In genomic region chr16:70770968-70771552, GRCh38 we compare ENCODE assay signal across 9 cellular contexts. TPM values are rescaled to one million over a fixed set of nuclear protein-coding genes. Genes with fewer than 3 reads are reported as not detected.
DNase-seq lines count a peak whose midpoint lies in the region; ATAC-seq and TF ChIP-seq lines count a peak whose summit lies in the region.
"Had no signal": no experiment of that assay in that cellular context is flagged by ENCODE, and none has a peak within 500 bp of the region (broad histone marks: within the 10 kb centered on the region; RNA-seq: fewer than 3 reads in every experiment).

No MANE protein-coding gene starts in this region.

- TF ChIP-seq POLR2A in spleen (IDR thresholded peaks at IDR 0.05), result no peak

- DNase-seq in GM10266 (ENCODE audit: extremely low spot score) (peak; percentile 71), T-cell (peak in 32 of 34 experiments; percentile 2 to 65 (median 39)), astrocyte of the cerebellum (ENCODE audit: low read depth) (no peak), hypothalamus (lab: John Stamatoyannopoulos, UW) (peak in 42 of 51 donors; percentile 17 to 74 (median 50)), spleen (no peak)

- in situ Hi-C loops in astrocyte of the cerebellum (cut with HindIII; ENCODE audit: low sequenced_read_pairs), result loop anchor here (25.0 kb wide), 1 partner anchor 234 kb away; no protein-coding TSS in a partner anchor

- peak; percentile 94 for TF ChIP-seq CTCF in GM10266 (IDR thresholded peaks at IDR 0.05; ENCODE audit: control insufficient read depth, insufficient read depth, low read depth, missing control alignments)
- peak; percentile 95 for TF ChIP-seq CTCF in astrocyte of the cerebellum (IDR thresholded peaks at IDR 0.05; ENCODE audit: low read depth, low read length, missing control alignments)
- peak; percentile 68 to 90 (median 85) for TF ChIP-seq CTCF in spleen (IDR thresholded peaks at IDR 0.05 in 8 of 11, conservative IDR thresholded peaks at IDR 0.05 in 3 of 11)

- H3K27me3 Mint-ChIP-seq in T-cell, result no peaks in the 10 kb centered on the region
- H3K27me3 Mint-ChIP-seq: dendritic cell treated with granulocyte-macrophage colony-stimulating factor and Interleukin-4, amounts not matched to agents 40 ng/mL and 50 ng/mL, for 4 days had no signal

- no peak overlapping the region for H3K4me3 ChIP-seq in astrocyte of the cerebellum (ENCODE audit: low read depth, low read length)
- H3K4me3 ChIP-seq in spleen, result no peak overlapping the region

- H3K4me1 ChIP-seq in spleen, result peaks cover 0 to 19% (median 12%) of the 10 kb centered on the region in 6 donors

- POLR2A ChIA-PET in T-cell (lab: Charles Lee), result no interaction called here

- WGBS in spleen, 5 donors, result 17 to 24% (median 22%) methylated on average over 8 of the region's 8 CpGs

- ATAC-seq in HG03439 (IDR thresholded peaks at IDR 0.05; ENCODE audit: unreplicated experiment), result peak; percentile 47
- ATAC-seq in T-cell (replicated peaks in 1 of 4), result peak in 3 of 4 experiments; percentile 63 to 81 (median 66)
- ATAC-seq in GM18870 (IDR thresholded peaks at IDR 0.05; ENCODE audit: unreplicated experiment), result no peak
- no peak for ATAC-seq in GM21619 (IDR thresholded peaks at IDR 0.05; ENCODE audit: unreplicated experiment)

- peaks cover 0 to 100% (median 48%) of the 10 kb centered on the region in 6 donors for H3K36me3 ChIP-seq in spleen

- H3K9me3 ChIP-seq in spleen, result no peaks in the 10 kb centered on the region

- H3K36me3 Mint-ChIP-seq in T-cell, result peaks cover 40% of the 10 kb centered on the region

- no peaks in the 10 kb centered on the region for H3K4me1 Mint-ChIP-seq in T-cell

- CTCF ChIA-PET in T-cell (lab: Charles Lee), result interaction anchor here (0.5 to 1.5 kb wide), 14 partner anchors 9 to 1021 kb away, joined by 3 to 5 read pairs (median 3); no protein-coding TSS in a partner anchor

- no peak overlapping the region for H3K27ac Mint-ChIP-seq in T-cell
- H3K27ac Mint-ChIP-seq: dendritic cell treated with granulocyte-macrophage colony-stimulating factor and Interleukin-4, amounts not matched to agents 40 ng/mL and 50 ng/mL, for 4 days had no signal

- H3K4me3 Mint-ChIP-seq in T-cell, result no peak overlapping the region
- H3K4me3 Mint-ChIP-seq: dendritic cell treated with granulocyte-macrophage colony-stimulating factor and Interleukin-4, amounts not matched to agents 40 ng/mL and 50 ng/mL, for 4 days had no signal

- H3K9me3 Mint-ChIP-seq in T-cell, result no peaks in the 10 kb centered on the region
- H3K9me3 Mint-ChIP-seq: dendritic cell treated with granulocyte-macrophage colony-stimulating factor and Interleukin-4, amounts not matched to agents 40 ng/mL and 50 ng/mL, for 4 days had no signal

- no peaks in the 10 kb centered on the region for H3K27me3 ChIP-seq in spleen (replicated peaks in 1 of 7)

- peak overlapping the region in 1 of 8 donors; percentile 8 for H3K27ac ChIP-seq in spleen

- intact Hi-C loops in spleen (cut with DNase I; ENCODE audit: low total_unique reads), result loop anchor here (5.0 kb wide), 1 partner anchor 89 kb away; no protein-coding TSS in a partner anchor

RNA-seq across cellular contexts. Expression of gene VAC14, which starts 29.9 kb away (rescaled TPM):
- total RNA-seq in T-cell (10 to 100 TPM; 40.3 to 48.0 (median 44.0) TPM), spleen (10 to 100 TPM; 43.4 to 70.0 (median 55.5) TPM)
- polyA plus RNA-seq in spleen, result 10 to 100 TPM; 29.1 to 35.6 (median 32.9) TPM

Comparison
In these comparisons a context has a peak if more than half of its experiments do, and no peak if none do; other contexts are left out.
1. DNase-seq: peak in GM10266 (single experiment), T-cell (32 of 34) and hypothalamus (42 of 51); none in astrocyte of the cerebellum (single experiment) and spleen (single experiment).
2. ATAC-seq: peak in HG03439 (single experiment) and T-cell (3 of 4); none in GM18870 (single experiment) and GM21619 (single experiment).
3. Peak in every context shown above with its lines, with median percentiles within 50 percentile points of each other: CTCF ChIP-seq.